ENCODE assay signal across 8 cellular contexts in the genomic region with DNA sequence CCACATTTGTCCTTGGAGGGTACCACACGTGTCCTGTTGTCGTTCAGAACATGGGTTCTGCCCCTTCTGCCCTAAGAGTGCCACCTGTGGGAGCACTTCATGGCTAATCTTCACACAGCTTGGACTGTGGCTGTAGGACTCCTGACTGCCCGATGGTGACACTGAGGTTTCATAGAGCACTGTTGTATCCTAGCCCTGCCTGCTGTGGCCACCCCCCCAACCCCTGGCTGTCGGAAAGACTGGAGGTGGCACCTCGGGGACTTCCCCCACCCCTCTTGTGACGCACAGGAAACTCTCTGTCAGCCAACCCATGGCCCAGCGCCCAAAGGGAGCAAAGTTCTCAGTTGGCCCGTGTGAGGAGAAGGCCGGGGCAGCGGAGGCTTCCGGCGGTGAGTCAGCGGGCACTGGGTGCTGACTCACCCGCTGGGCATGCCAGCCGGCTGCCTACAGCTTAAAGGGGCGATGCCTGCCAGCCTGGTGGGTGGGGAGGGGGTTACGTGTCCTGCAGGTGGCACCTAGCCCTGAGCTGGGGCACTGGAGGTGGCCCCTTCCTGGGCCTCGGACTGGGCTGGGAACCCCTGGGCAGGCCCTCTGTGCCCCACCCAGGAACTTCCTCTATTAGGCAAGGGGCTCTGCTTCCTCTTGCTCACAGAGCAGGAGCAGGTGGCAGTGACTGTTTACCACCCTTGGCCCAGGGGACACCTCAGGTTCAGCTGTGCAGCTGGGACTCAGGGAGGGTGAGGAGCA. TPM values are rescaled to one million over a fixed set of nuclear protein-coding genes. Genes with fewer than 3 reads are reported as not detected.
A peak's percentile ranks its signal among the peaks of the same experiment; 100 is the strongest.
DNase-seq lines count a peak whose midpoint lies in the region; ATAC-seq, FAIRE-seq and TF ChIP-seq lines count a peak whose summit lies in the region.

No MANE protein-coding gene starts in this region.

- TF ChIP-seq POLR2A in A549 (IDR thresholded peaks at IDR 0.05; ENCODE audit: low read length) (no peak), Raji (IDR thresholded peaks at IDR 0.05; ENCODE audit: insufficient read depth, low read depth, low read length) (peak; percentile 61), prostate gland (IDR thresholded peaks at IDR 0.05) (peak; percentile 44)

- no peaks in the 10 kb centered on the region for H3K36me3 ChIP-seq in prostate gland

- peak; percentile 95 for FAIRE-seq in A549 (lab: Jason Lieb, UNC)

- WGBS in A549 (ENCODE audit: missing lambda C conversion rate) = 0% methylated on average over 5 of the region's 18 CpGs
- 5% methylated on average over 17 of the region's 18 CpGs for WGBS in prostate gland

- peak; percentile 57 to 75 for ATAC-seq in A549
- peak; percentile 55 for ATAC-seq in GM18907 (IDR thresholded peaks at IDR 0.05; ENCODE audit: unreplicated experiment)
- ATAC-seq in HG03442 (IDR thresholded peaks at IDR 0.05; ENCODE audit: unreplicated experiment) = peak; percentile 36

- H3K4me3 ChIP-seq in A549 (peak overlapping the region; percentile 78), prostate gland (peak overlapping the region; percentile 14 to 82)

- DNase-seq in A549 (ENCODE audit: low read depth in 1 of 2, low spot score in 1 of 2) (peak; percentile 91 to 98), foreskin melanocyte (peak; percentile 95), prostate gland (ENCODE audit: low spot score) (peak; percentile 94), ureter (ENCODE audit: low spot score) (peak; percentile 98)
- DNase-seq in activated effector memory CD4-positive, alpha-beta T cell treated with anti-CD3 and anti-CD28 coated beads, Interleukin-2, amount 50 U/mL, for 16 hours = peak; percentile 99

- POLR2A ChIA-PET in A549 (lab: Yijun Ruan, JAX) = interaction anchor here (1.1 kb wide), 1 partner anchor 74 kb away, joined by 3 read pairs; a partner anchor contains a TSS

- peak overlapping the region; percentile 78 to 89 for H3K27ac ChIP-seq in A549
- H3K27ac ChIP-seq in prostate gland = peak overlapping the region; percentile 86 to 88

- TF ChIP-seq CTCF in A549 (IDR thresholded peaks at IDR 0.05) (no peak), prostate gland (IDR thresholded peaks at IDR 0.05) (no peak)

- H3K27me3 ChIP-seq in prostate gland (replicated peaks; ENCODE audit: insufficient read depth) = no peaks in the 10 kb centered on the region

- H3K4me1 ChIP-seq in A549 = peaks cover 40% of the 10 kb centered on the region
- H3K4me1 ChIP-seq in prostate gland (replicated peaks) = peaks cover 29% of the 10 kb centered on the region

- CTCF ChIA-PET in A549 (lab: Yijun Ruan, JAX) = interaction anchor here (0.8 to 3.2 kb wide), 20 partner anchors 8 to 224 kb away, joined by 3 to 20 read pairs (median 4); a partner anchor contains a TSS

- peak; percentile 64 to 86; a peak in 3 of 5 replicates for TF ChIP-seq EP300 in A549 (IDR thresholded peaks at IDR 0.05)

- TF ChIP-seq RAD21 in A549 (conservative IDR thresholded peaks at IDR 0.05 in 1 of 2, IDR thresholded peaks at IDR 0.05 in 1 of 2) = 0 out of 5 replicates have a peak, but pooled peaks of 1 of the 2 experiments have one; percentile 30

- H3K9me3 ChIP-seq in A549 = no peaks in the 10 kb centered on the region
- H3K9me3 ChIP-seq in prostate gland = no peaks in the 10 kb centered on the region

- H3K4me2 ChIP-seq in A549 = peak overlapping the region; percentile 92

- intact Hi-C loops in prostate gland (cut with DNase I) = loop anchor here (5.0 kb wide), 2 partner anchors 34 to 169 kb away; no protein-coding TSS in a partner anchor

TF ChIP-seq in A549, 52 proteins besides CTCF, POLR2A, EP300 and RAD21 (continues in another document):
- TF ChIP-seq, protein P1, sequence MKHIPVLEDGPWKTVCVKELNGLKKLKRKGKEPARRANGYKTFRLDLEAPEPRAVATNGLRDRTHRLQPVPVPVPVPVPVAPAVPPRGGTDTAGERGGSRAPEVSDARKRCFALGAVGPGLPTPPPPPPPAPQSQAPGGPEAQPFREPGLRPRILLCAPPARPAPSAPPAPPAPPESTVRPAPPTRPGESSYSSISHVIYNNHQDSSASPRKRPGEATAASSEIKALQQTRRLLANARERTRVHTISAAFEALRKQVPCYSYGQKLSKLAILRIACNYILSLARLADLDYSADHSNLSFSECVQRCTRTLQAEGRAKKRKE (CRISPR knock-in tag; IDR thresholded peaks at IDR 0.05; ENCODE audit: low read depth) = peak; percentile 81
- TF ChIP-seq EHF (CRISPR knock-in tag; IDR thresholded peaks at IDR 0.05) = 0 out of 2 replicates have a peak, but pooled peaks have one; percentile 58
- TF ChIP-seq, protein P2, sequence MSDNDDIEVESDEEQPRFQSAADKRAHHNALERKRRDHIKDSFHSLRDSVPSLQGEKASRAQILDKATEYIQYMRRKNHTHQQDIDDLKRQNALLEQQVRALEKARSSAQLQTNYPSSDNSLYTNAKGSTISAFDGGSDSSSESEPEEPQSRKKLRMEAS (IDR thresholded peaks at IDR 0.05) = peak; percentile 89
- peak; percentile 88 for TF ChIP-seq MAFK (IDR thresholded peaks at IDR 0.05; ENCODE audit: partially characterized antibody)
- TF ChIP-seq FOSL2 (IDR thresholded peaks at IDR 0.05) = peak; percentile 100
- peak; percentile 100 for TF ChIP-seq FOSL2 (CRISPR knock-in tag; IDR thresholded peaks at IDR 0.05)
- TF ChIP-seq, protein P3, sequence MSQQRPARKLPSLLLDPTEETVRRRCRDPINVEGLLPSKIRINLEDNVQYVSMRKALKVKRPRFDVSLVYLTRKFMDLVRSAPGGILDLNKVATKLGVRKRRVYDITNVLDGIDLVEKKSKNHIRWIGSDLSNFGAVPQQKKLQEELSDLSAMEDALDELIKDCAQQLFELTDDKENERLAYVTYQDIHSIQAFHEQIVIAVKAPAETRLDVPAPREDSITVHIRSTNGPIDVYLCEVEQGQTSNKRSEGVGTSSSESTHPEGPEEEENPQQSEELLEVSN (IDR thresholded peaks at IDR 0.05; ENCODE audit: borderline replicate concordance, low read depth) = 0 out of 2 replicates have a peak, but pooled peaks have one; percentile 20
- peak in 1 of 2 experiments; percentile 74; a peak in 2 of 4 replicates for TF ChIP-seq CEBPB (IDR thresholded peaks at IDR 0.05)
- peak; percentile 37; the same call in 1 of the 2 replicates for TF ChIP-seq NFE2L2 (conservative IDR thresholded peaks at IDR 0.05; ENCODE audit: low read length)
- peak; percentile 17 for TF ChIP-seq HOXB5 (CRISPR knock-in tag; IDR thresholded peaks at IDR 0.05)
- TF ChIP-seq JUNB (IDR thresholded peaks at IDR 0.05) = peak; percentile 99
- no peak for TF ChIP-seq CBX8 (IDR thresholded peaks at IDR 0.05)
- no peak for TF ChIP-seq CHD4 (IDR thresholded peaks at IDR 0.05; ENCODE audit: borderline replicate concordance)
- TF ChIP-seq RFX5 (IDR thresholded peaks at IDR 0.05) = no peak
- peak; percentile 91 for TF ChIP-seq TP53 (CRISPR knock-in tag; IDR thresholded peaks at IDR 0.05)
- peak; percentile 69; the same call in 1 of the 2 replicates for TF ChIP-seq HOXB13 (CRISPR knock-in tag; IDR thresholded peaks at IDR 0.05; ENCODE audit: low read depth)
- TF ChIP-seq GATA3 (IDR thresholded peaks at IDR 0.05; ENCODE audit: borderline replicate concordance) = peak; percentile 93
- TF ChIP-seq MYC (IDR thresholded peaks at IDR 0.05; ENCODE audit: borderline replicate concordance, low read length) = no peak; the same call in none of the 2 replicates
- TF ChIP-seq, protein P4, sequence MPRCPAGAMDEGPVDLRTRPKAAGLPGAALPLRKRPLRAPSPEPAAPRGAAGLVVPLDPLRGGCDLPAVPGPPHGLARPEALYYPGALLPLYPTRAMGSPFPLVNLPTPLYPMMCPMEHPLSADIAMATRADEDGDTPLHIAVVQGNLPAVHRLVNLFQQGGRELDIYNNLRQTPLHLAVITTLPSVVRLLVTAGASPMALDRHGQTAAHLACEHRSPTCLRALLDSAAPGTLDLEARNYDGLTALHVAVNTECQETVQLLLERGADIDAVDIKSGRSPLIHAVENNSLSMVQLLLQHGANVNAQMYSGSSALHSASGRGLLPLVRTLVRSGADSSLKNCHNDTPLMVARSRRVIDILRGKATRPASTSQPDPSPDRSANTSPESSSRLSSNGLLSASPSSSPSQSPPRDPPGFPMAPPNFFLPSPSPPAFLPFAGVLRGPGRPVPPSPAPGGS (IDR thresholded peaks at IDR 0.05) = peak; percentile 99; the same call in 2 of the 3 replicates
- TF ChIP-seq JUN (IDR thresholded peaks at IDR 0.05) = peak; percentile 98
- TF ChIP-seq, protein P5, sequence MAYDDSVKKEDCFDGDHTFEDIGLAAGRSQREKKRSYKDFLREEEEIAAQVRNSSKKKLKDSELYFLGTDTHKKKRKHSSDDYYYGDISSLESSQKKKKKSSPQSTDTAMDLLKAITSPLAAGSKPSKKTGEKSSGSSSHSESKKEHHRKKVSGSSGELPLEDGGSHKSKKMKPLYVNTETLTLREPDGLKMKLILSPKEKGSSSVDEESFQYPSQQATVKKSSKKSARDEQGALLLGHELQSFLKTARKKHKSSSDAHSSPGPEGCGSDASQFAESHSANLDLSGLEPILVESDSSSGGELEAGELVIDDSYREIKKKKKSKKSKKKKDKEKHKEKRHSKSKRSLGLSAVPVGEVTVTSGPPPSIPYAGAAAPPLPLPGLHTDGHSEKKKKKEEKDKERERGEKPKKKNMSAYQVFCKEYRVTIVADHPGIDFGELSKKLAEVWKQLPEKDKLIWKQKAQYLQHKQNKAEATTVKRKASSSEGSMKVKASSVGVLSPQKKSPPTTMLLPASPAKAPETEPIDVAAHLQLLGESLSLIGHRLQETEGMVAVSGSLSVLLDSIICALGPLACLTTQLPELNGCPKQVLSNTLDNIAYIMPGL (CRISPR knock-in tag; IDR thresholded peaks at IDR 0.05; ENCODE audit: borderline replicate concordance) = no peak
- no peak for TF ChIP-seq TFCP2L1 (CRISPR knock-in tag; IDR thresholded peaks at IDR 0.05)
- peak; percentile 64; the same call in 1 of the 2 replicates for TF ChIP-seq BHLHE40 (IDR thresholded peaks at IDR 0.05; ENCODE audit: low read depth, low read length)

RNA-seq across cellular contexts. Expression of a gene that starts 3.4 kb away (rescaled TPM):
- 13.9 and 25.0 TPM in 2 replicates for polyA plus RNA-seq in A549 (2011; rRNA removed)
- 53.0 and 68.6 TPM in 2 replicates for polyA plus RNA-seq in A549 (2012; cell fraction: cytosol; rRNA removed)
- 114 and 126 TPM in 2 replicates for polyA plus RNA-seq in A549 (2012; cell fraction: nucleus; rRNA removed)
- polyA plus RNA-seq in A549 (2017; fragmentation: RNase III; extraction: RNeasy Plus Mini Kit Qiagen cat#74134 plus additional on column Dnase treatment) = 36.9 to 42.8 TPM (median 37.1 TPM) in 3 replicates
- polyA minus RNA-seq in A549 (2011; rRNA and poly(A)+ RNA removed) = 28.0 and 35.0 TPM in 2 replicates
- 10 to 100 TPM; 24.0 to 25.9 TPM for total RNA-seq in prostate gland
- 55.2 TPM for total RNA-seq in ureter

RNA-seq across cellular contexts. Expression of a gene that starts 34.7 kb away (rescaled TPM):
- polyA plus RNA-seq in A549 (2011; rRNA removed) = 1.1 and 1.5 TPM in 2 replicates
- 0.61 and 1.0 TPM in 2 replicates for polyA plus RNA-seq in A549 (2012; cell fraction: cytosol; rRNA removed)
- polyA plus RNA-seq in A549 (2012; cell fraction: nucleus; rRNA removed) = 1.0 and 1.3 TPM in 2 replicates
- 1.0 to 1.6 TPM (median 1.3 TPM) in 3 replicates for polyA plus RNA-seq in A549 (2017; fragmentation: RNase III; extraction: RNeasy Plus Mini Kit Qiagen cat#74134 plus additional on column Dnase treatment)
- polyA minus RNA-seq in A549 (2011; rRNA and poly(A)+ RNA removed) = 1.3 and 1.5 TPM in 2 replicates
- 10 to 100 TPM; 16.5 to 26.3 TPM for total RNA-seq in prostate gland
- total RNA-seq in ureter = 5.6 TPM

Comparison
In these comparisons a context has a peak if more than half of its experiments do, and no peak if none do; other contexts are left out.
1. Peak in every context shown above with its lines: DNase-seq, ATAC-seq, H3K4me3 ChIP-seq and H3K27ac ChIP-seq.